27 cellular contexts compared by ENCODE assay signal in the genomic region with DNA sequence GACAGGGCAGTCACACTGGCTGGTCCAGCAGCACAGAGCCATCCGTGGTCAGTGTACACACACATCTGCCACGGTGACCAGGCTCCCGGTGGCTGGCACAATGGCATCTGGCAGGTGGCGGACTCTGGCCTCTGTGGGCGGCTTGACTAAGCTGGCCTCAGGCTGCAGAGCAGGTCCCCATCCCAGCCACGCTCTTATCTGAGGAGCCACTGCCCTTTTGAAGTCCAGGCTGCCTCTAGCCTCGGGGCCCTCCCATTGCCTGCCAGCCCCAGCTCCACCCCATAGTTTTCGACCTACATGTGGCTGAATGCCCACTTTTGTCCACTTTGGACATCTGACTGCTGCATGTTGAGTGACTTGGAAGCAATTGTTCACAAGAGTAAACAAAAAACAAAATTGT. TPM values are rescaled to one million over a fixed set of nuclear protein-coding genes. Genes with fewer than 3 reads are reported as not detected.
A peak's percentile ranks its signal among the peaks of the same experiment; 100 is the strongest.
DNase-seq lines count a peak whose midpoint lies in the region; ATAC-seq and TF ChIP-seq lines count a peak whose summit lies in the region.
"Had no signal": no experiment of that assay in that cellular context is flagged by ENCODE, and none has a peak within 500 bp of the region (broad histone marks: within the 10 kb centered on the region; RNA-seq: fewer than 3 reads in every experiment).

No MANE protein-coding gene starts in this region.

- H3K36me3 ChIP-seq in PC-3 (ENCODE audit: low read depth, low read length) = no peaks in the 10 kb centered on the region
- H3K36me3 ChIP-seq: ovary, uterus had no signal

- ATAC-seq in PC-3 (peak; percentile 34), GM21367 (IDR thresholded peaks at IDR 0.05; ENCODE audit: unreplicated experiment) (no peak), HG03520 (IDR thresholded peaks at IDR 0.05; ENCODE audit: unreplicated experiment) (no peak), GM18870 (IDR thresholded peaks at IDR 0.05; ENCODE audit: unreplicated experiment) (no peak)
- ATAC-seq: activated CD4-positive, alpha-beta T cell treated with anti-CD3 and anti-CD28 coated beads for 36 hours; activated T-cell treated with anti-CD3 and anti-CD28 coated beads, Interleukin-2, amount 50 U/mL, for 72 hours; naive thymus-derived CD8-positive, alpha-beta T cell; right cardiac atrium had no signal

- intact Hi-C loops in PC-3 (cut with micrococcal nuclease) = loop anchor here (2.0 kb wide), 1 partner anchor 14 kb away; no protein-coding TSS in a partner anchor

- CTCF ChIA-PET in PC-3 (lab: Charles Lee) = interaction anchor here (1.3 kb wide), 1 partner anchor 82 kb away, joined by 3 read pairs; no protein-coding TSS in a partner anchor

- H3K27me3 ChIP-seq in PC-3 (ENCODE audit: low read length) = no peaks in the 10 kb centered on the region
- H3K27me3 ChIP-seq: hepatocyte, ovary, uterus had no signal

- H2AFZ ChIP-seq in PC-3 (ENCODE audit: low read length) = no peak overlapping the region
- H2AFZ ChIP-seq: hepatocyte had no signal

- H3K27ac ChIP-seq in 22Rv1 = peak overlapping the region; percentile 89
- H3K27ac ChIP-seq in PC-3 (ENCODE audit: low read length) = peak overlapping the region; percentile 96
- H3K27ac ChIP-seq: ovary, uterus had no signal

- H3K4me2 ChIP-seq in PC-3 (ENCODE audit: low read length) = peak overlapping the region; percentile 86
- H3K4me2 ChIP-seq: hepatocyte had no signal

- H3K79me2 ChIP-seq in PC-3 (ENCODE audit: low read length) = no peaks in the 10 kb centered on the region
- H3K79me2 ChIP-seq: hepatocyte had no signal

- no peaks in the 10 kb centered on the region for H3K9me3 ChIP-seq in PC-3 (ENCODE audit: low read length)
- H3K9me3 ChIP-seq: ovary, uterus had no signal

- H3K4me1 ChIP-seq in PC-3 (ENCODE audit: insufficient read depth, low read length) = peaks cover 33% of the 10 kb centered on the region
- H3K4me1 ChIP-seq: uterus had no signal

- DNase-seq in PC-3 (peak; percentile 68), foreskin melanocyte (peak; percentile 58), mucosa of gallbladder (ENCODE audit: low spot score) (peak; percentile 78), iPS-NIHi11 (ENCODE audit: low spot score) (no peak)
- DNase-seq: activated CD4-positive, alpha-beta T cell treated with anti-CD3 and anti-CD28 coated beads for 36 hours; activated naive CD4-positive, alpha-beta T cell treated with anti-CD3 and anti-CD28 coated beads, Interleukin-2, amount 50 U/mL, for 16 hours; activated T-cell treated with anti-CD3 and anti-CD28 coated beads, Interleukin-2, amount 50 U/mL, for 72 hours; effector CD4-positive, alpha-beta T cell; foreskin fibroblast; H9; naive thymus-derived CD8-positive, alpha-beta T cell; NCI-H146; NCI-H2171; NCI-H524 treated with DMSO at 0.1 percent for 48 hours; ovary; SHP77; stimulated activated CD4-positive, alpha-beta T cell treated with anti-CD3 and anti-CD28 coated beads, Interleukin-15, amount 100 ng/mL, for 24 hours; stimulated activated CD8-positive, alpha-beta memory T cell treated with anti-CD3 and anti-CD28 coated beads, Interleukin-4, amount 100 ng/mL, for 48 hours; uterus had no signal

- no TSS peak for BruUV-seq in PC-3 (replicated peaks; lab: Mats Ljungman, UMichigan)

- TF ChIP-seq CTCF in 22Rv1 (IDR thresholded peaks at IDR 0.05) = no peak
- no peak for TF ChIP-seq CTCF in PC-3 (conservative IDR thresholded peaks at IDR 0.05; ENCODE audit: low read depth, low read length)

- H3K4me3 ChIP-seq in PC-3 (ENCODE audit: low read length) = no peak overlapping the region
- H3K4me3 ChIP-seq: hepatocyte, ovary, uterus had no signal

- H3K9ac ChIP-seq in PC-3 (ENCODE audit: low read length) = peak overlapping the region; percentile 49

- H4K20me1 ChIP-seq in PC-3 (ENCODE audit: low read length) = no peaks in the 10 kb centered on the region

- POLR2A ChIA-PET in PC-3 (lab: Charles Lee; ENCODE audit: unreplicated experiment) = interaction anchor here (0.5 kb wide), 1 partner anchor 95 kb away, joined by 3 read pairs; no protein-coding TSS in a partner anchor

- no peaks in the 10 kb centered on the region for H3K9me2 ChIP-seq in PC-3 (replicated peaks; ENCODE audit: low read length)

- H3F3A ChIP-seq in PC-3 (ENCODE audit: low read length, unreplicated experiment) = peaks cover 9% of the 10 kb centered on the region

RNA-seq across cellular contexts. Expression of gene EDN2, which starts 29.9 kb away (rescaled TPM):
- total RNA-seq in PC-3 (2014; rRNA removed) = 0.36 TPM in 1 of 2 replicates, not detected in the other
- total RNA-seq in mucosa of gallbladder = 0.83 TPM
- total RNA-seq: activated CD4-positive, alpha-beta T cell treated with anti-CD3 and anti-CD28 coated beads for 36 hours; activated T-cell treated with anti-CD3 and anti-CD28 coated beads, Interleukin-2, amount 50 U/mL, for 72 hours; cerebellum; naive thymus-derived CD8-positive, alpha-beta T cell; T-helper 1 cell treated with Interleukin-12 subunit alpha and Interleukin-12 subunit beta and Interleukin-4 antibody, amounts not matched to agents 30 ng/mL and 1 ng/mL, for 36 hours had no signal
